8 cellular contexts compared by ENCODE assay signal in the genomic region with DNA sequence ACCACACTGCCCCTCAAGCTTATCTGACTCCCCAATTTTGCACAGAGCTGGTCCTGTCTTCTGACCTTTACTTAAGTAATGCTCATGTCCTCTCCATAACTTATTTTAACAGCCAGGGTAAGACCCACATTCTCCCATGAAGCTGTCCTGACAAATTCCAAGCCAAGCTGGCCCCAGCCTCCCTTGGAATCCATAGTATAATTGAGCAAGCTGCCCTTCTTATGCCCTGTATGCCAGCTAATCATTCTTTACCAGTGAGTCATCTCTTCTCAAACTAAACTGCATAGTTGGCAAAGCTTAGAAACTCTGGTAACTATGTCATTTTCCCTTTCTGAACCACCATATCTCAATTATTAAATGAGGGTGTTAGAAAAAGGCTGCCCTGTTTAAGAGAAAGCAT.
DNase-seq lines count a peak whose midpoint lies in the region; ATAC-seq and TF ChIP-seq lines count a peak whose summit lies in the region.

No MANE protein-coding gene starts in this region.

- CTCF ChIA-PET in RWPE1 (lab: Yijun Ruan, JAX), result interaction anchor here (0.6 kb wide), 1 partner anchor 30 kb away, joined by 4 read pairs; no protein-coding TSS in a partner anchor

- DNase-seq in DMS 273 (lab: John Stamatoyannopoulos, UW; ENCODE audit: unreplicated experiment) (peak; percentile 30), RWPE1 (ENCODE audit: low spot score) (peak; percentile 81), fibroblast of gingiva (ENCODE audit: low read depth) (peak; percentile 93), omental fat pad (ENCODE audit: low spot score) (no peak), NCI-H146 treated with DMSO at 0.1 percent for 48 hours (lab: John Stamatoyannopoulos, UW; ENCODE audit: unreplicated experiment) (no peak), NCI-H1105 treated with DMSO at 0.1 percent for 48 hours (lab: John Stamatoyannopoulos, UW) (no peak), NOMO-1 treated with DMSO at 0.1 percent for 48 hours (lab: John Stamatoyannopoulos, UW; ENCODE audit: unreplicated experiment) (no peak)
- DNase-seq in stimulated activated CD4-positive, alpha-beta T cell treated with anti-CD3 and anti-CD28 coated beads, Interleukin-4, amount 100 ng/mL, for 24 hours, result no peak

- POLR2A ChIA-PET in RWPE1 (lab: Yijun Ruan, JAX; ENCODE audit: low non-redundant PET), result no interaction called here

- no peak overlapping the region for H3K27ac ChIP-seq in RWPE1

- TF ChIP-seq CTCF in RWPE1 (conservative IDR thresholded peaks at IDR 0.05; ENCODE audit: low read depth), result no peak
- TF ChIP-seq CTCF in omental fat pad (IDR thresholded peaks at IDR 0.05), result no peak

- peak; percentile 63 for ATAC-seq in omental fat pad (ENCODE audit: low FRiP score)

Comparison
In these comparisons a context has a peak if more than half of its experiments do, and no peak if none do; other contexts are left out.
1. DNase-seq: peak in DMS 273 (single experiment), RWPE1 (single experiment) and fibroblast of gingiva (single experiment); none in omental fat pad (single experiment), NCI-H146 treated with DMSO at 0.1 percent for 48 hours (single experiment), NCI-H1105 treated with DMSO at 0.1 percent for 48 hours (single experiment), stimulated activated CD4-positive, alpha-beta T cell treated with anti-CD3 and anti-CD28 coated beads, Interleukin-4, amount 100 ng/mL, for 24 hours (single experiment) and NOMO-1 treated with DMSO at 0.1 percent for 48 hours (single experiment).